ENCODE assay signal across 8 cellular contexts in the genomic region with DNA sequence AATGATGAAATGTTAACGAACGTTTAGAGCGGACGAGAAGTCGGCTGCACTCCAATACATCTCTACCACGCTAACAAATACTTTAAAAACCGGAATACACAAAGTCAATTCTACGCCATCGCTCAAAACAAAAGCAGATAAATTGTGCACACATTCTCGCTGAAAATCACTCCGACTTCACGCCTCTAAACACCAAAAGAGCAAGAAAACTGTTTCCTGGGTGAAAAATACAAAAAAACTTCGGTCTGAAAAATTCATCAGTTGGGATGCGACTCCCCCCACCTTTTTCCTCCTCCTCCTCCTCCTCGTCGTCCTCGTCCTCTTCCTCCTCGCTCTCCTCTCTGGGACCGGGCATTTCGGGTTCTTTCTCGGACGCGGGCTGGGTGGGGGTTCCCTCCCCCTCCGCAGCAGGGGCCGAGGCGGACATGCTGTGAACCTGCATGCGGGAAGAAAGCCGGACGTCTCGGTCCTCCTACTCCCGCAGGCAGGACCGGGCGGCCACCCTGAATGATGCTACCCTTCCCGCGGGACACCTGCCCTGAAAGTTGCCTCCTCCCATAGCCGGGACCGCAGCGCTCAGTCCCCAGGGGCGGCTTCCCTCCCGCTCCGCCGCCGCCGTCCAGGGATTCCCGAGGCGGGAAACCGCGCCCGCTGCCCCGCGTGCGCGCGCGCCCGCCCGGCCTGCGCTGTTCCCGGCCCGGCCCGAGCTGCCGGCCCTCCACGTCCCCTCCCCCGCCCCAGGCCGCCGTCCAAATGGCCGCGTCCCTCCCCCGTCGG.
DNase-seq lines count a peak whose midpoint lies in the region; ATAC-seq lines count a peak whose summit lies in the region.

No MANE protein-coding gene starts in this region.

- H3K4me3 ChIP-seq in skin epidermis = peak overlapping the region; percentile 82 to 96 (median 88)

- DNase-seq in COLO829 (ENCODE audit: low spot score) = peak; percentile 31
- DNase-seq in HS-27A (ENCODE audit: low read depth) = peak; percentile 40
- peak; percentile 34 for DNase-seq in SW480 (ENCODE audit: low spot score)
- DNase-seq in central memory CD4-positive, alpha-beta T cell = peak; percentile 33
- DNase-seq in islet precursor cell = peak; percentile 76
- no peak for DNase-seq in kidney glomerular epithelial cell (lab: John Stamatoyannopoulos, UW)

- peak; percentile 27 for ATAC-seq in GM19452 (IDR thresholded peaks at IDR 0.05; ENCODE audit: unreplicated experiment)

- H3K27ac ChIP-seq in skin epidermis = peak overlapping the region; percentile 83 to 99 (median 96)
